19 cellular contexts compared by ENCODE assay signal in genomic region chr1:199302554-199302953, GRCh38.
DNase-seq lines count a peak whose midpoint lies in the region; ATAC-seq and TF ChIP-seq lines count a peak whose summit lies in the region.
"Had no signal": no experiment of that assay in that cellular context is flagged by ENCODE, and none has a peak within 500 bp of the region (broad histone marks: within the 10 kb centered on the region; RNA-seq: fewer than 3 reads in every experiment).

No MANE protein-coding gene starts in this region.

- no peaks in the 10 kb centered on the region for H3K9me3 ChIP-seq in stomach

- no peak for TF ChIP-seq EP300 in stomach (IDR thresholded peaks at IDR 0.05)

- in situ Hi-C loops in brain microvascular endothelial cell (cut with HindIII; ENCODE audit: low pct_ligation_motif_present, low sequenced_read_pairs) = no loop called here

- H3K4me1 ChIP-seq in stomach = no peaks in the 10 kb centered on the region

- no peaks in the 10 kb centered on the region for H3K27me3 ChIP-seq in brain microvascular endothelial cell (replicated peaks)
- H3K27me3 ChIP-seq in stomach = no peaks in the 10 kb centered on the region

- H3K36me3 ChIP-seq in brain microvascular endothelial cell (replicated peaks) = no peaks in the 10 kb centered on the region
- no peaks in the 10 kb centered on the region for H3K36me3 ChIP-seq in stomach

- DNase-seq in EH (ENCODE audit: low read depth) (peak; percentile 72), NCI-H226 (peak; percentile 83), brain microvascular endothelial cell (peak; percentile 42), glomerular visceral epithelial cell (ENCODE audit: extremely low spot score) (peak; percentile 12), islet precursor cell (no peak), stomach (no peak)
- DNase-seq: activated CD4-positive, alpha-beta T cell treated with anti-CD3 and anti-CD28 coated beads, Interleukin-2, amount 50 U/mL, for 4 hours; activated T-cell treated with anti-CD3 and anti-CD28 coated beads, Interleukin-2, amount 50 U/mL, for 1 hour; DND-41; natural killer cell; NCI-H1092 treated with DMSO at 0.1 percent for 48 hours; NCI-H526 treated with DMSO at 0.1 percent for 48 hours; OCI-M1; small intestine had no signal

- intact Hi-C loops in stomach (cut with DNase I; ENCODE audit: low total_unique reads) = no loop called here

- TF ChIP-seq CTCF in brain microvascular endothelial cell (IDR thresholded peaks at IDR 0.05; ENCODE audit: low read depth, low read length, missing control alignments) (no peak), stomach (IDR thresholded peaks at IDR 0.05) (no peak)

- H3K27ac ChIP-seq in brain microvascular endothelial cell (no peak overlapping the region), stomach (no peak overlapping the region)
- H3K27ac ChIP-seq: HL-60, KMS-11 had no signal

- no peak for TF ChIP-seq POLR2A in stomach (IDR thresholded peaks at IDR 0.05)

- ATAC-seq in HG02798 (IDR thresholded peaks at IDR 0.05; ENCODE audit: poor library complexity, unreplicated experiment) (no peak), HG02759 (IDR thresholded peaks at IDR 0.05; ENCODE audit: unreplicated experiment) (no peak)
- ATAC-seq: natural killer cell had no signal

- H3K4me3 ChIP-seq in brain microvascular endothelial cell (ENCODE audit: low read depth, low read length) = no peak overlapping the region
- H3K4me3 ChIP-seq in stomach = no peak overlapping the region
- H3K4me3 ChIP-seq: lung had no signal

Comparison
In these comparisons a context has a peak if more than half of its experiments do, and no peak if none do; other contexts are left out.
1. DNase-seq: peak in EH (single experiment), NCI-H226 (single experiment), brain microvascular endothelial cell (single experiment) and glomerular visceral epithelial cell (single experiment); none in islet precursor cell (single experiment) and stomach (single experiment).